ENCODE assay signal across 8 cellular contexts in the genomic region with DNA sequence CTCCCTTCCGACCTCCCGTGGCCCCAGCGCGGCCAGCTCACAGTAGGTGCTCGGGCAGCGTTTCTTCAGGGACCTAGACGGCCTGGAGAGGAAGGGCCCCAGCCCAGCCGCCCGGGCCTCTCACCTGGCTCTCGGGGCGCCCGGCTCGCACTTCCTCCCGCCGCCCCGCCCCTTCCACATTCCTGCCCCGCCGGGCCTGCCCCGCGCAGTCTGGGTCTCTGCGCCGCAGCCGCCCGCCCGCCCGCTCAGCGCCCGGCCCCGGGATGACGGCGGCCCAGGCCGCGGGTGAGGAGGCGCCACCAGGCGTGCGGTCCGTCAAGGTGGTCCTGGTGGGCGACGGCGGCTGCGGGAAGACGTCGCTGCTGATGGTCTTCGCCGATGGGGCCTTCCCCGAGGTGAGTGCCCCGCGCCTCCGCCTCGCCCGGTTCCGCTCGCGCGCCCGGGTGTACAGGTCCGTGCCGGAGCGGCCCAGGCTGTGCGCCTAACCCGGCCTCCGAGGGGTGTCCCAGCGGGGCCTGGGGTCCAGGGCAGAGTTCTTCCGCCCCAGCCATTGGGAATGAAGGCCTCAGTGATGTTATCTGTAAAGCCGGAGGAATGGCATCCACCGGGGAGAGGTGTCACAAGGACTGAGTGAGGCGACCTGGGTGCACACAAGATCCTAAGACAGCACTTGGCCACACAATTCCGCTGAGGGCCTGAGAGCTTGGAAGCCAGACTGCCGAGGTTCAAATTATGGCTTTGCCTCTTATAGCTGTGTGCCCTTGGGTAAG. TPM values are rescaled to one million over a fixed set of nuclear protein-coding genes. Genes with fewer than 3 reads are reported as not detected.
DNase-seq lines count a peak whose midpoint lies in the region; ATAC-seq and TF ChIP-seq lines count a peak whose summit lies in the region.

A gene with protein sequence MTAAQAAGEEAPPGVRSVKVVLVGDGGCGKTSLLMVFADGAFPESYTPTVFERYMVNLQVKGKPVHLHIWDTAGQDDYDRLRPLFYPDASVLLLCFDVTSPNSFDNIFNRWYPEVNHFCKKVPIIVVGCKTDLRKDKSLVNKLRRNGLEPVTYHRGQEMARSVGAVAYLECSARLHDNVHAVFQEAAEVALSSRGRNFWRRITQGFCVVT (plus strand): TSS at position 208 of the 770 bp plus-strand sequence. CDS start 56 bp downstream, at position 264.

- H3K9me3 Mint-ChIP-seq in GM23338: no peaks in the 10 kb centered on the region
- no peaks in the 10 kb centered on the region for H3K9me3 Mint-ChIP-seq in activated CD8-positive, alpha-beta T cell treated with anti-CD3 and anti-CD28 coated beads for 36 hours
- H3K9me3 Mint-ChIP-seq in natural killer cell treated with Interleukin-12 subunit alpha and Interleukin-12 subunit beta and Interleukin-15 and Interleukin-18, amount 100 ng/mL, for 72 hours: no peaks in the 10 kb centered on the region

- peak within 1 kb of the TSS; percentile 81 for H3K4me3 Mint-ChIP-seq in GM23338
- H3K4me3 Mint-ChIP-seq in activated CD8-positive, alpha-beta T cell treated with anti-CD3 and anti-CD28 coated beads for 36 hours: peak within 1 kb of the TSS; percentile 56
- no peak within 1 kb of the TSS for H3K4me3 Mint-ChIP-seq in natural killer cell treated with Interleukin-12 subunit alpha and Interleukin-12 subunit beta and Interleukin-15 and Interleukin-18, amount 100 ng/mL, for 72 hours

- POLR2A ChIA-PET in activated CD8-positive, alpha-beta T cell treated with anti-CD3 and anti-CD28 coated beads for 36 hours (lab: Charles Lee): interaction anchor here (1.2 kb wide), 1 partner anchor 123 kb away, joined by 3 read pairs; no protein-coding TSS in a partner anchor

- 0 out of 2 replicates have a peak, but pooled peaks cover 11% of the 10 kb centered on the region for H3F3A ChIP-seq in GM23338 (replicated peaks; ENCODE audit: low read depth)

- peaks cover 21% of the 10 kb centered on the region for H3K4me1 ChIP-seq in GM23338 (ENCODE audit: insufficient read depth)
- peaks cover 22 to 28% (median 27%) of the 10 kb centered on the region in 4 donors for H3K4me1 ChIP-seq in esophagus muscularis mucosa

- ATAC-seq in GM23338 (peak; percentile 85), HG03354 (IDR thresholded peaks at IDR 0.05; ENCODE audit: poor library complexity, severe bottlenecking, unreplicated experiment) (no peak), HG03442 (IDR thresholded peaks at IDR 0.05; ENCODE audit: unreplicated experiment) (no peak)
- peak; percentile 59 for ATAC-seq in activated CD8-positive, alpha-beta T cell treated with anti-CD3 and anti-CD28 coated beads for 36 hours
- ATAC-seq in natural killer cell treated with Interleukin-12 subunit alpha and Interleukin-12 subunit beta and Interleukin-15 and Interleukin-18, amount 100 ng/mL, for 72 hours: peak; percentile 42 to 51

- no peak within 1 kb of the TSS for H3K27ac ChIP-seq in GM23338 (ENCODE audit: low read depth)
- peak within 1 kb of the TSS; percentile 66 to 76 (median 74) for H3K27ac ChIP-seq in esophagus muscularis mucosa (replicated peaks in 1 of 4)

- H3K27me3 ChIP-seq in GM23338 (ENCODE audit: insufficient read depth) (peaks cover 8% of the 10 kb centered on the region), esophagus muscularis mucosa (peaks cover 0 to under 1% (median 0%) of the 10 kb centered on the region in 4 donors)

- intact Hi-C loops in activated CD8-positive, alpha-beta T cell treated with anti-CD3 and anti-CD28 coated beads for 36 hours (cut with micrococcal nuclease): no loop called here
- intact Hi-C loops in esophagus muscularis mucosa (cut with DNase I): no loop called here

- DNase-seq in GM23338 (ENCODE audit: low spot score) (peak; percentile 90), esophagus muscularis mucosa (ENCODE audit: extremely low spot score) (no peak), OCI-M1 (lab: John Stamatoyannopoulos, UW) (no peak)
- DNase-seq in activated CD8-positive, alpha-beta T cell treated with anti-CD3 and anti-CD28 coated beads for 36 hours: peak; percentile 40
- DNase-seq in natural killer cell treated with Interleukin-12 subunit alpha and Interleukin-12 subunit beta and Interleukin-15 and Interleukin-18, amount 100 ng/mL, for 72 hours (ENCODE audit: low spot score): no peak
- no peak for DNase-seq in stimulated activated naive CD4-positive, alpha-beta T cell treated with Interleukin-2 at 50 U/mL for 16 hours (lab: John Stamatoyannopoulos, UW)

- peak within 1 kb of the TSS; percentile 97 for H2AFZ ChIP-seq in GM23338

- H3K79me2 ChIP-seq in GM23338 (replicated peaks; ENCODE audit: insufficient read depth): no peaks in the 10 kb centered on the region

- H3K27ac Mint-ChIP-seq in GM23338: no peak within 1 kb of the TSS
- H3K27ac Mint-ChIP-seq in activated CD8-positive, alpha-beta T cell treated with anti-CD3 and anti-CD28 coated beads for 36 hours: no peak within 1 kb of the TSS
- no peak within 1 kb of the TSS for H3K27ac Mint-ChIP-seq in natural killer cell treated with Interleukin-12 subunit alpha and Interleukin-12 subunit beta and Interleukin-15 and Interleukin-18, amount 100 ng/mL, for 72 hours

- H3K9me3 ChIP-seq in esophagus muscularis mucosa: no peaks in the 10 kb centered on the region

- 45% methylated on average over 11 of the region's 69 CpGs for WGBS in esophagus muscularis mucosa

- no peak for TF ChIP-seq EP300 in esophagus muscularis mucosa (IDR thresholded peaks at IDR 0.05)

- TF ChIP-seq CTCF in GM23338 (conservative IDR thresholded peaks at IDR 0.05; ENCODE audit: low read depth in 2 of 2): no peak
- no peak for TF ChIP-seq CTCF in activated CD8-positive, alpha-beta T cell treated with anti-CD3 and anti-CD28 coated beads for 36 hours (IDR thresholded peaks at IDR 0.05)
- TF ChIP-seq CTCF in esophagus muscularis mucosa (IDR thresholded peaks at IDR 0.05): no peak

- peaks cover 26% of the 10 kb centered on the region for H3K4me1 Mint-ChIP-seq in GM23338
- H3K4me1 Mint-ChIP-seq in activated CD8-positive, alpha-beta T cell treated with anti-CD3 and anti-CD28 coated beads for 36 hours (ENCODE audit: low read depth): peaks cover 15% of the 10 kb centered on the region
- no peaks in the 10 kb centered on the region for H3K4me1 Mint-ChIP-seq in natural killer cell treated with Interleukin-12 subunit alpha and Interleukin-12 subunit beta and Interleukin-15 and Interleukin-18, amount 100 ng/mL, for 72 hours (ENCODE audit: low read depth in 2 of 2)

- H3K4me3 ChIP-seq in GM23338 (peak within 1 kb of the TSS; percentile 74), esophagus muscularis mucosa (peak within 1 kb of the TSS; percentile 67 to 80 (median 73))

- CTCF ChIA-PET in activated CD8-positive, alpha-beta T cell treated with anti-CD3 and anti-CD28 coated beads for 36 hours (lab: Charles Lee): interaction anchor here (8.8 kb wide), 1 partner anchor 16 kb away, joined by 67 read pairs; no protein-coding TSS in a partner anchor

- H3K9me2 ChIP-seq in GM23338 (ENCODE audit: insufficient read depth): no peaks in the 10 kb centered on the region

- no peaks in the 10 kb centered on the region for H4K20me1 ChIP-seq in GM23338 (replicated peaks; ENCODE audit: insufficient read depth)

- H3K36me3 ChIP-seq in GM23338 (ENCODE audit: insufficient read depth) (no peaks in the 10 kb centered on the region), esophagus muscularis mucosa (no peaks in the 10 kb centered on the region)

- H3K27me3 Mint-ChIP-seq in GM23338 (ENCODE audit: insufficient read depth, low read depth, poor library complexity): peaks cover 18% of the 10 kb centered on the region
- peaks cover 10% of the 10 kb centered on the region for H3K27me3 Mint-ChIP-seq in activated CD8-positive, alpha-beta T cell treated with anti-CD3 and anti-CD28 coated beads for 36 hours
- H3K27me3 Mint-ChIP-seq in natural killer cell treated with Interleukin-12 subunit alpha and Interleukin-12 subunit beta and Interleukin-15 and Interleukin-18, amount 100 ng/mL, for 72 hours: peaks cover 9 to 10% of the 10 kb centered on the region in 2 donors

- no peaks in the 10 kb centered on the region for H3K36me3 Mint-ChIP-seq in GM23338 (ENCODE audit: low read depth)
- H3K36me3 Mint-ChIP-seq in activated CD8-positive, alpha-beta T cell treated with anti-CD3 and anti-CD28 coated beads for 36 hours (ENCODE audit: low read depth): no peaks in the 10 kb centered on the region
- no peaks in the 10 kb centered on the region for H3K36me3 Mint-ChIP-seq in natural killer cell treated with Interleukin-12 subunit alpha and Interleukin-12 subunit beta and Interleukin-15 and Interleukin-18, amount 100 ng/mL, for 72 hours

- peak within 1 kb of the TSS; percentile 93 for H3K4me2 ChIP-seq in GM23338

- TF ChIP-seq POLR2A in esophagus muscularis mucosa (IDR thresholded peaks at IDR 0.05; ENCODE audit: low read depth): no peak

TF ChIP-seq in GM23338, 12 proteins besides CTCF, POLR2A, EP300 and RAD21 (continues in another document):
- TF ChIP-seq, protein P1, sequence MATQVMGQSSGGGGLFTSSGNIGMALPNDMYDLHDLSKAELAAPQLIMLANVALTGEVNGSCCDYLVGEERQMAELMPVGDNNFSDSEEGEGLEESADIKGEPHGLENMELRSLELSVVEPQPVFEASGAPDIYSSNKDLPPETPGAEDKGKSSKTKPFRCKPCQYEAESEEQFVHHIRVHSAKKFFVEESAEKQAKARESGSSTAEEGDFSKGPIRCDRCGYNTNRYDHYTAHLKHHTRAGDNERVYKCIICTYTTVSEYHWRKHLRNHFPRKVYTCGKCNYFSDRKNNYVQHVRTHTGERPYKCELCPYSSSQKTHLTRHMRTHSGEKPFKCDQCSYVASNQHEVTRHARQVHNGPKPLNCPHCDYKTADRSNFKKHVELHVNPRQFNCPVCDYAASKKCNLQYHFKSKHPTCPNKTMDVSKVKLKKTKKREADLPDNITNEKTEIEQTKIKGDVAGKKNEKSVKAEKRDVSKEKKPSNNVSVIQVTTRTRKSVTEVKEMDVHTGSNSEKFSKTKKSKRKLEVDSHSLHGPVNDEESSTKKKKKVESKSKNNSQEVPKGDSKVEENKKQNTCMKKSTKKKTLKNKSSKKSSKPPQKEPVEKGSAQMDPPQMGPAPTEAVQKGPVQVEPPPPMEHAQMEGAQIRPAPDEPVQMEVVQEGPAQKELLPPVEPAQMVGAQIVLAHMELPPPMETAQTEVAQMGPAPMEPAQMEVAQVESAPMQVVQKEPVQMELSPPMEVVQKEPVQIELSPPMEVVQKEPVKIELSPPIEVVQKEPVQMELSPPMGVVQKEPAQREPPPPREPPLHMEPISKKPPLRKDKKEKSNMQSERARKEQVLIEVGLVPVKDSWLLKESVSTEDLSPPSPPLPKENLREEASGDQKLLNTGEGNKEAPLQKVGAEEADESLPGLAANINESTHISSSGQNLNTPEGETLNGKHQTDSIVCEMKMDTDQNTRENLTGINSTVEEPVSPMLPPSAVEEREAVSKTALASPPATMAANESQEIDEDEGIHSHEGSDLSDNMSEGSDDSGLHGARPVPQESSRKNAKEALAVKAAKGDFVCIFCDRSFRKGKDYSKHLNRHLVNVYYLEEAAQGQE (IDR thresholded peaks at IDR 0.05; ENCODE audit: unreplicated experiment): no peak

RNA-seq across cellular contexts. Expression of the gene that starts here (rescaled TPM):
- 16.2 and 16.7 TPM in 2 replicates for total RNA-seq in GM23338 (2014; rRNA removed; shearing (Covaris generic))
- 12.7 and 13.8 TPM in 2 replicates for polyA plus RNA-seq in GM23338 (2016; fragmentation: Nextera tagmentation; extraction: Ambion mirVana)
- under 1 TPM in 1 of 2 experiments, not detected in 1; 0.56 TPM for total RNA-seq in activated CD8-positive, alpha-beta T cell treated with anti-CD3 and anti-CD28 coated beads for 36 hours
- 10 to 100 TPM; 14.4 to 34.7 (median 20.4) TPM for total RNA-seq in esophagus muscularis mucosa
- total RNA-seq in natural killer cell treated with Interleukin-12 subunit alpha and Interleukin-12 subunit beta and Interleukin-15 and Interleukin-18, amount 100 ng/mL, for 72 hours: not detected

Comparison
In these comparisons a context has a peak if more than half of its experiments do, and no peak if none do; other contexts are left out.
1. RNA of the gene that starts here (total RNA-seq): 14.4 to 34.7 TPM in esophagus muscularis mucosa and 16.2 to 16.7 TPM in GM23338; 0.56 TPM in activated CD8-positive, alpha-beta T cell treated with anti-CD3 and anti-CD28 coated beads for 36 hours and not detected in natural killer cell treated with Interleukin-12 subunit alpha and Interleukin-12 subunit beta and Interleukin-15 and Interleukin-18, amount 100 ng/mL, for 72 hours; every median in the first group is over 4 times any median in the second.
2. Peak in DNase-seq and ATAC-seq in activated CD8-positive, alpha-beta T cell treated with anti-CD3 and anti-CD28 coated beads for 36 hours; RNA of the gene not detected or under 1 TPM.
3. Peak in ATAC-seq in natural killer cell treated with Interleukin-12 subunit alpha and Interleukin-12 subunit beta and Interleukin-15 and Interleukin-18, amount 100 ng/mL, for 72 hours; RNA of the gene not detected or under 1 TPM.